ENCODE assay signal across 8 cellular contexts in genomic region chr1:182029002-182029378, GRCh38. TPM values are rescaled to one million over a fixed set of nuclear protein-coding genes. Genes with fewer than 3 reads are reported as not detected.
A peak's percentile ranks its signal among the peaks of the same experiment; 100 is the strongest.
DNase-seq lines count a peak whose midpoint lies in the region; ATAC-seq and TF ChIP-seq lines count a peak whose summit lies in the region.

No MANE protein-coding gene starts in this region.

- H3K36me3 Mint-ChIP-seq in activated CD4-positive, alpha-beta T cell treated with anti-CD3 and anti-CD28 coated beads, Interleukin-2, amount 10 ng/mL, durations not matched to agents 24 days and 14 days (ENCODE audit: low read depth): peaks cover 2% of the 10 kb centered on the region

- ATAC-seq in left lung (no peak), GM18909 (IDR thresholded peaks at IDR 0.05; ENCODE audit: poor library complexity, unreplicated experiment) (no peak)

- TF ChIP-seq POLR2A in adrenal gland (IDR thresholded peaks at IDR 0.05): no peak

- H3K27me3 Mint-ChIP-seq in activated CD4-positive, alpha-beta T cell treated with anti-CD3 and anti-CD28 coated beads, Interleukin-2, amount 10 ng/mL, durations not matched to agents 24 days and 14 days: no peaks in the 10 kb centered on the region

- 0 to 4% (median 1%) methylated on average over 2 of the region's 2 CpGs for WGBS in adrenal gland, 4 donors
- 3% methylated on average over 2 of the region's 2 CpGs for WGBS in thymus

- peaks cover 0 to 7% of the 10 kb centered on the region in 2 donors for H3K4me1 ChIP-seq in adrenal gland (replicated peaks in 1 of 2)
- peaks cover 6 to 9% of the 10 kb centered on the region in 2 donors for H3K4me1 ChIP-seq in left lung
- peaks cover 9% of the 10 kb centered on the region for H3K4me1 ChIP-seq in thymus (ENCODE audit: control insufficient read depth, insufficient read depth, low read length)

- H3K9me3 Mint-ChIP-seq in activated CD4-positive, alpha-beta T cell treated with anti-CD3 and anti-CD28 coated beads, Interleukin-2, amount 10 ng/mL, durations not matched to agents 24 days and 14 days: no peaks in the 10 kb centered on the region

- H3K27ac ChIP-seq in adrenal gland (peak overlapping the region; percentile 38 to 90 (median 58)), left lung (peak overlapping the region; percentile 78 to 82), thymus (ENCODE audit: low read depth) (peak overlapping the region; percentile 88)

- DNase-seq in activated CD4-positive, alpha-beta T cell treated with anti-CD3 and anti-CD28 coated beads, Interleukin-2, amount 10 ng/mL, durations not matched to agents 24 days and 14 days: no peak
- no peak for DNase-seq in activated CD4-positive, alpha-beta T cell treated with anti-CD3 and anti-CD28 coated beads, Interleukin-2, amount 50 U/mL, for 48 hours
- no peak for DNase-seq in adrenal gland
- no peak for DNase-seq in left lung
- DNase-seq in NCI-H128 (lab: John Stamatoyannopoulos, UW; ENCODE audit: unreplicated experiment): no peak
- no peak for DNase-seq in D341Med (ENCODE audit: low spot score)

- H3K4me3 ChIP-seq in adrenal gland (peak overlapping the region in 3 of 4 donors; percentile 12 to 74 (median 59)), left lung (peak overlapping the region; percentile 58 to 65), thymus (ENCODE audit: low read length) (peak overlapping the region; percentile 58)

- H3K36me3 ChIP-seq in adrenal gland (replicated peaks in 1 of 2) (no peaks in the 10 kb centered on the region), left lung (no peaks in the 10 kb centered on the region), thymus (ENCODE audit: control insufficient read depth, insufficient read depth) (no peaks in the 10 kb centered on the region)

- peak overlapping the region; percentile 99 for H3K27ac Mint-ChIP-seq in activated CD4-positive, alpha-beta T cell treated with anti-CD3 and anti-CD28 coated beads, Interleukin-2, amount 10 ng/mL, durations not matched to agents 24 days and 14 days

- peak overlapping the region; percentile 99 for H3K4me3 Mint-ChIP-seq in activated CD4-positive, alpha-beta T cell treated with anti-CD3 and anti-CD28 coated beads, Interleukin-2, amount 10 ng/mL, durations not matched to agents 24 days and 14 days

- no peaks in the 10 kb centered on the region for H3K9me3 ChIP-seq in adrenal gland (replicated peaks in 1 of 3)
- no peaks in the 10 kb centered on the region for H3K9me3 ChIP-seq in left lung
- no peaks in the 10 kb centered on the region for H3K9me3 ChIP-seq in thymus (ENCODE audit: control insufficient read depth)

- intact Hi-C loops in activated CD4-positive, alpha-beta T cell treated with anti-CD3 and anti-CD28 coated beads, Interleukin-2, amount 10 ng/mL, durations not matched to agents 24 days and 14 days (cut with micrococcal nuclease): loop anchor here (1.0 to 5.0 kb wide), 4 partner anchors 25 to 1397 kb away; partner anchors contain the start of genes GLUL and XPR1
- intact Hi-C loops in adrenal gland (cut with DNase I): no loop called here
- intact Hi-C loops in left lung (cut with DNase I): no loop called here

- no peaks in the 10 kb centered on the region for H3K27me3 ChIP-seq in adrenal gland
- H3K27me3 ChIP-seq in left lung: no peaks in the 10 kb centered on the region
- H3K27me3 ChIP-seq in thymus (ENCODE audit: control insufficient read depth, insufficient read depth): no peaks in the 10 kb centered on the region

- peaks cover 14% of the 10 kb centered on the region for H3K4me1 Mint-ChIP-seq in activated CD4-positive, alpha-beta T cell treated with anti-CD3 and anti-CD28 coated beads, Interleukin-2, amount 10 ng/mL, durations not matched to agents 24 days and 14 days

- TF ChIP-seq CTCF in adrenal gland (IDR thresholded peaks at IDR 0.05) (no peak), left lung (IDR thresholded peaks at IDR 0.05) (no peak)

RNA-seq across cellular contexts. Expression of gene ZNF648, which starts 32.5 kb away (rescaled TPM):
- total RNA-seq in activated CD4-positive, alpha-beta T cell treated with anti-CD3 and anti-CD28 coated beads, Interleukin-2, amount 10 ng/mL, durations not matched to agents 24 days and 14 days: not detected in 2 replicates
- total RNA-seq in adrenal gland (under 1 TPM in 1 of 8 donors, not detected in 7; 0.14 TPM), left lung (under 1 TPM in 1 of 2 donors, not detected in 1; 0.10 TPM)
- polyA plus RNA-seq in adrenal gland (not detected), thymus (0.02 TPM)
